ENCODE assay signal across 11 cellular contexts in the genomic region with DNA sequence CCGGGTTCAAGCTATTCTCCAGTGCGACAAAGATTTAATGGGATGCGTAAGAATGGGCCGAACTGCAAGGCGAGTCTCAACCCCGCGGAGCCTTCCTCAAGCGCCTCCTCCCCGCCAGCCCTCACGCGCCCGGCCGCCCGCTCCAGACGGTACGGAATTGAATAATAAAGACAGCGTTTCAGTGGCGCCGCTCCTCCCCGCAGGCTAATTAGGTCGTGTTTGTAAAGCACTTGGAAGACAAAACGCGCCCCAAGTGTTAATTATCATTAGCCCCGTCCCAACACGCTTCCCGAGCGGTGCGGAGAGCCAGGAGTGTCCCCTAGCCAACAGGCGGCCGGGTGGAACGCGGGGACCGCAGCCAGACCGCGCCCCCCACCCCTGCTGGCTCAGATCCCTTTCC.
DNase-seq lines count a peak whose midpoint lies in the region; ATAC-seq and TF ChIP-seq lines count a peak whose summit lies in the region.
"Had no signal": no experiment of that assay in that cellular context is flagged by ENCODE, and none has a peak within 500 bp of the region (broad histone marks: within the 10 kb centered on the region; RNA-seq: fewer than 3 reads in every experiment).

No MANE protein-coding gene starts in this region.

- H3K27ac ChIP-seq in hepatocyte (no peak overlapping the region), psoas muscle (no peak overlapping the region), tibial nerve (no peak overlapping the region)
- H3K27ac ChIP-seq: parathyroid adenoma had no signal

- TF ChIP-seq CTCF in hepatocyte (IDR thresholded peaks at IDR 0.05; ENCODE audit: poor library complexity), result no peak
- TF ChIP-seq CTCF in psoas muscle (IDR thresholded peaks at IDR 0.05), result no peak
- TF ChIP-seq CTCF in tibial nerve (IDR thresholded peaks at IDR 0.05), result no peak

- H3K9me3 ChIP-seq in hepatocyte (ENCODE audit: low read depth) (no peaks in the 10 kb centered on the region), psoas muscle (no peaks in the 10 kb centered on the region), tibial nerve (peaks cover 0 to 4% (median 0%) of the 10 kb centered on the region in 4 donors)

- no peak for TF ChIP-seq POLR2A in tibial nerve (IDR thresholded peaks at IDR 0.05)

- no peaks in the 10 kb centered on the region for H4K20me1 ChIP-seq in hepatocyte (ENCODE audit: insufficient read depth, poor library complexity, severe bottlenecking)

- TF ChIP-seq EP300 in tibial nerve (IDR thresholded peaks at IDR 0.05), result no peak

- H3K4me3 ChIP-seq in hepatocyte, result no peak overlapping the region
- H3K4me3 ChIP-seq in psoas muscle, result peak overlapping the region; percentile 32
- no peak overlapping the region for H3K4me3 ChIP-seq in tibial nerve

- H2AFZ ChIP-seq in hepatocyte, result no peak overlapping the region
- H2AFZ ChIP-seq: parathyroid adenoma had no signal

- WGBS in hepatocyte (ENCODE audit: low lambda C conversion rate, missing lambda C conversion rate), result 2% methylated on average over 35 of the region's 35 CpGs
- WGBS in psoas muscle, 3 donors, result 1 to 5% (median 3%) methylated on average over 28 to 35 of the region's 35 CpGs
- 2 to 3% methylated on average over 7 to 34 of the region's 35 CpGs for WGBS in tibial nerve, 2 donors

- POLR2A ChIA-PET in HEK293T (lab: Yijun Ruan, JAX), result no interaction called here

- intact Hi-C loops in psoas muscle (cut with DNase I), result no loop called here

- no peaks in the 10 kb centered on the region for H3K79me2 ChIP-seq in hepatocyte
- H3K79me2 ChIP-seq: parathyroid adenoma had no signal

- H3K4me2 ChIP-seq in hepatocyte, result peak overlapping the region; percentile 83

- ATAC-seq in psoas muscle (no peak), HG03378 (IDR thresholded peaks at IDR 0.05; ENCODE audit: unreplicated experiment) (no peak)
- ATAC-seq: left cardiac atrium had no signal

- H3K9me2 ChIP-seq in hepatocyte (replicated peaks; ENCODE audit: insufficient read depth), result no peaks in the 10 kb centered on the region

- H3K27me3 ChIP-seq in hepatocyte, result peaks cover 91% of the 10 kb centered on the region
- peaks cover 0 to 60% (median 20%) of the 10 kb centered on the region in 3 donors for H3K27me3 ChIP-seq in psoas muscle (ENCODE audit: insufficient read depth in 3 of 3, low read length in 2 of 3)
- H3K27me3 ChIP-seq in tibial nerve, result peaks cover 0 to 55% of the 10 kb centered on the region in 2 donors

- no peaks in the 10 kb centered on the region for H3K36me3 ChIP-seq in hepatocyte (replicated peaks; ENCODE audit: insufficient read depth, low read depth)
- no peaks in the 10 kb centered on the region for H3K36me3 ChIP-seq in psoas muscle (ENCODE audit: insufficient read depth in 1 of 2, low read depth in 1 of 2)
- H3K36me3 ChIP-seq in tibial nerve, result no peaks in the 10 kb centered on the region

- DNase-seq in NCI-H1417 (lab: John Stamatoyannopoulos, UW), result peak in 2 of 3 experiments; percentile 94 to 98
- peak; percentile 65 for DNase-seq in NCI-H774 (lab: John Stamatoyannopoulos, UW)
- no peak for DNase-seq in hepatocyte (ENCODE audit: low spot score)
- no peak for DNase-seq in psoas muscle
- no peak for DNase-seq in tibial nerve (ENCODE audit: low spot score in 2 of 2)
- DNase-seq in HEK293T (ENCODE audit: extremely low spot score), result no peak
- DNase-seq: activated CD4-positive, alpha-beta T cell treated with anti-CD3 and anti-CD28 coated beads for 1 hour; left cardiac atrium; stimulated activated CD4-positive, alpha-beta T cell treated with anti-CD3 and anti-CD28 coated beads, Interleukin-4, amount 100 ng/mL, for 1 hour had no signal

- CTCF ChIA-PET in HEK293T (lab: Yijun Ruan, JAX), result no interaction called here

- peaks cover 8% of the 10 kb centered on the region for H3K4me1 ChIP-seq in hepatocyte (ENCODE audit: insufficient read depth)
- no peaks in the 10 kb centered on the region for H3K4me1 ChIP-seq in psoas muscle
- H3K4me1 ChIP-seq in tibial nerve, result peaks cover 0 to 23% (median 0%) of the 10 kb centered on the region in 4 donors
- H3K4me1 ChIP-seq: parathyroid adenoma had no signal

TF ChIP-seq in HEK293T, 16 proteins besides CTCF, POLR2A, EP300 and RAD21:
- TF ChIP-seq SP1 (IDR thresholded peaks at IDR 0.05) (no peak), NFRKB (IDR thresholded peaks at IDR 0.05) (no peak), ELF4 (IDR thresholded peaks at IDR 0.05) (no peak), CTBP1 (IDR thresholded peaks at IDR 0.05; ENCODE audit: borderline replicate concordance) (no peak), HDGF (IDR thresholded peaks at IDR 0.05; ENCODE audit: borderline replicate concordance) (no peak), FOXM1 (IDR thresholded peaks at IDR 0.05; ENCODE audit: borderline replicate concordance) (no peak), ARNT (IDR thresholded peaks at IDR 0.05) (no peak), ZNF384 (IDR thresholded peaks at IDR 0.05) (no peak), LEF1 (IDR thresholded peaks at IDR 0.05; ENCODE audit: borderline replicate concordance) (no peak), BHLHE40 (IDR thresholded peaks at IDR 0.05; ENCODE audit: borderline replicate concordance) (no peak), L3MBTL2 (conservative IDR thresholded peaks at IDR 0.05) (no peak), FOXA1 (IDR thresholded peaks at IDR 0.05) (no peak), TARDBP (IDR thresholded peaks at IDR 0.05) (no peak), SUZ12 (IDR thresholded peaks at IDR 0.05) (no peak), FOXK2 (IDR thresholded peaks at IDR 0.05) (no peak)
- TF ChIP-seq, protein P1, sequence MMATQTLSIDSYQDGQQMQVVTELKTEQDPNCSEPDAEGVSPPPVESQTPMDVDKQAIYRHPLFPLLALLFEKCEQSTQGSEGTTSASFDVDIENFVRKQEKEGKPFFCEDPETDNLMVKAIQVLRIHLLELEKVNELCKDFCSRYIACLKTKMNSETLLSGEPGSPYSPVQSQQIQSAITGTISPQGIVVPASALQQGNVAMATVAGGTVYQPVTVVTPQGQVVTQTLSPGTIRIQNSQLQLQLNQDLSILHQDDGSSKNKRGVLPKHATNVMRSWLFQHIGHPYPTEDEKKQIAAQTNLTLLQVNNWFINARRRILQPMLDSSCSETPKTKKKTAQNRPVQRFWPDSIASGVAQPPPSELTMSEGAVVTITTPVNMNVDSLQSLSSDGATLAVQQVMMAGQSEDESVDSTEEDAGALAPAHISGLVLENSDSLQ (IDR thresholded peaks at IDR 0.05), result no peak

Comparison
In these comparisons a context has a peak if more than half of its experiments do, and no peak if none do; other contexts are left out.
1. DNase-seq: peak in NCI-H1417 (2 of 3) and NCI-H774 (single experiment); none in hepatocyte (single experiment), psoas muscle (0 of 2), tibial nerve (0 of 2) and HEK293T (single experiment).